Comparison of ENCODE assay signal across 27 cellular contexts in genomic region chr10:34111179-34111578, GRCh38.
"Had no signal": no experiment of that assay in that cellular context is flagged by ENCODE, and none has a peak within 500 bp of the region (broad histone marks: within the 10 kb centered on the region; RNA-seq: fewer than 3 reads in every experiment).

No MANE protein-coding gene starts in this region.

- H3K27me3 Mint-ChIP-seq: stimulated activated memory B cell treated with anti-CD40 and anti-IgM and Interleukin-4, amounts not matched to agents 10 μg/mL and 1 μg/mL and 100 μg/mL, for 72 hours; stimulated activated naive B cell treated with anti-CD40 and anti-IgM and Interleukin-4, amounts not matched to agents 10 μg/mL and 1 μg/mL and 100 μg/mL, for 72 hours; stimulated activated naive CD8-positive, alpha-beta T cell treated with anti-CD3 and anti-CD28 coated beads, Interleukin-15, Interleukin-2, amounts not matched to agents 100 ng/mL and 50 ng/mL, for 24 hours had no signal

- H3K27ac Mint-ChIP-seq: stimulated activated effector memory CD8-positive, alpha-beta T cell treated with anti-CD3 and anti-CD28 coated beads, Interleukin-12 subunit alpha, Interleukin-12 subunit beta, amount 100 ng/mL, for 72 hours; stimulated activated memory B cell treated with anti-CD40 and anti-IgM and Interleukin-4, amounts not matched to agents 10 μg/mL and 1 μg/mL and 100 μg/mL, for 72 hours; stimulated activated naive B cell treated with anti-CD40 and anti-IgM and Interleukin-4, amounts not matched to agents 10 μg/mL and 1 μg/mL and 100 μg/mL, for 72 hours; stimulated activated naive CD8-positive, alpha-beta T cell treated with anti-CD3 and anti-CD28 coated beads, Interleukin-15, amount 100 ng/mL, for 72 hours; stimulated activated naive CD8-positive, alpha-beta T cell treated with anti-CD3 and anti-CD28 coated beads, Interleukin-15, Interleukin-2, amounts not matched to agents 100 ng/mL and 50 ng/mL, for 24 hours had no signal

- H3K4me1 Mint-ChIP-seq: stimulated activated effector memory CD8-positive, alpha-beta T cell treated with anti-CD3 and anti-CD28 coated beads, Interleukin-12 subunit alpha, Interleukin-12 subunit beta, amount 100 ng/mL, for 72 hours; stimulated activated memory B cell treated with anti-CD40 and anti-IgM and Interleukin-4, amounts not matched to agents 10 μg/mL and 1 μg/mL and 100 μg/mL, for 72 hours; stimulated activated naive B cell treated with anti-CD40 and anti-IgM and Interleukin-4, amounts not matched to agents 10 μg/mL and 1 μg/mL and 100 μg/mL, for 72 hours; stimulated activated naive CD8-positive, alpha-beta T cell treated with anti-CD3 and anti-CD28 coated beads, Interleukin-15, amount 100 ng/mL, for 72 hours had no signal

- H3K36me3 ChIP-seq: transverse colon, upper lobe of right lung, uterus, vagina had no signal

- H3K27ac ChIP-seq: stomach, suprapubic skin, testis, thoracic aorta, thyroid gland, tibial artery, tibial nerve, transverse colon, upper lobe of left lung, upper lobe of right lung, uterus, vagina had no signal

- H3K4me3 Mint-ChIP-seq: stimulated activated effector memory CD8-positive, alpha-beta T cell treated with anti-CD3 and anti-CD28 coated beads, Interleukin-12 subunit alpha, Interleukin-12 subunit beta, amount 100 ng/mL, for 72 hours; stimulated activated memory B cell treated with anti-CD40 and anti-IgM and Interleukin-4, amounts not matched to agents 10 μg/mL and 1 μg/mL and 100 μg/mL, for 72 hours; stimulated activated naive B cell treated with anti-CD40 and anti-IgM and Interleukin-4, amounts not matched to agents 10 μg/mL and 1 μg/mL and 100 μg/mL, for 72 hours; stimulated activated naive CD8-positive, alpha-beta T cell treated with anti-CD3 and anti-CD28 coated beads, Interleukin-15, amount 100 ng/mL, for 72 hours; stimulated activated naive CD8-positive, alpha-beta T cell treated with anti-CD3 and anti-CD28 coated beads, Interleukin-15, Interleukin-2, amounts not matched to agents 100 ng/mL and 50 ng/mL, for 24 hours had no signal

- ATAC-seq: stimulated activated effector memory CD8-positive, alpha-beta T cell treated with anti-CD3 and anti-CD28 coated beads, Interleukin-12 subunit alpha, Interleukin-12 subunit beta, amount 100 ng/mL, for 72 hours; stimulated activated memory B cell treated with anti-CD40 and anti-IgM and Interleukin-4, amounts not matched to agents 10 μg/mL and 1 μg/mL and 100 μg/mL, for 72 hours; stimulated activated naive B cell treated with anti-CD40 and anti-IgM and Interleukin-4, amounts not matched to agents 10 μg/mL and 1 μg/mL and 100 μg/mL, for 72 hours; stimulated activated naive CD8-positive, alpha-beta T cell treated with anti-CD3 and anti-CD28 coated beads, Interleukin-15, amount 100 ng/mL, for 72 hours; stimulated activated naive CD8-positive, alpha-beta T cell treated with anti-CD3 and anti-CD28 coated beads, Interleukin-15, Interleukin-2, amounts not matched to agents 100 U/mL and 50 U/mL, for 24 hours; upper lobe of right lung had no signal

- H3K9me3 Mint-ChIP-seq: stimulated activated effector memory CD8-positive, alpha-beta T cell treated with anti-CD3 and anti-CD28 coated beads, Interleukin-12 subunit alpha, Interleukin-12 subunit beta, amount 100 ng/mL, for 72 hours; stimulated activated memory B cell treated with anti-CD40 and anti-IgM and Interleukin-4, amounts not matched to agents 10 μg/mL and 1 μg/mL and 100 μg/mL, for 72 hours; stimulated activated naive B cell treated with anti-CD40 and anti-IgM and Interleukin-4, amounts not matched to agents 10 μg/mL and 1 μg/mL and 100 μg/mL, for 72 hours; stimulated activated naive CD8-positive, alpha-beta T cell treated with anti-CD3 and anti-CD28 coated beads, Interleukin-15, amount 100 ng/mL, for 72 hours; stimulated activated naive CD8-positive, alpha-beta T cell treated with anti-CD3 and anti-CD28 coated beads, Interleukin-15, Interleukin-2, amounts not matched to agents 100 ng/mL and 50 ng/mL, for 24 hours had no signal

- H3K36me3 Mint-ChIP-seq: stimulated activated effector memory CD8-positive, alpha-beta T cell treated with anti-CD3 and anti-CD28 coated beads, Interleukin-12 subunit alpha, Interleukin-12 subunit beta, amount 100 ng/mL, for 72 hours; stimulated activated memory B cell treated with anti-CD40 and anti-IgM and Interleukin-4, amounts not matched to agents 10 μg/mL and 1 μg/mL and 100 μg/mL, for 72 hours; stimulated activated naive B cell treated with anti-CD40 and anti-IgM and Interleukin-4, amounts not matched to agents 10 μg/mL and 1 μg/mL and 100 μg/mL, for 72 hours had no signal

- H3K4me1 ChIP-seq: testis, tibial nerve, transverse colon, upper lobe of left lung, upper lobe of right lung, uterus had no signal

- H3K9me3 ChIP-seq: stomach, suprapubic skin, testis, thoracic aorta, thyroid gland, tibial artery, tibial nerve, transverse colon, upper lobe of left lung, upper lobe of right lung, uterus, vagina had no signal

- H3K27me3 ChIP-seq: stomach, suprapubic skin, testis, thyroid gland, tibial artery, tibial nerve, transverse colon, upper lobe of left lung, upper lobe of right lung, uterus, vagina had no signal

- H3K4me3 ChIP-seq: stomach, suprapubic skin, testis, thoracic aorta, thyroid gland, tibial artery, tibial nerve, transverse colon, upper lobe of left lung, upper lobe of right lung, uterus, vagina had no signal

- DNase-seq: stimulated activated CD4-positive, alpha-beta T cell treated with anti-CD3 and anti-CD28 coated beads, Interleukin-2, amount 100 ng/mL, for 48 hours; stimulated activated CD4-positive, alpha-beta T cell treated with anti-CD3 and anti-CD28 coated beads, Interleukin-4, amount 100 ng/mL, for 1 hour; stimulated activated CD4-positive, alpha-beta T cell treated with anti-CD3 and anti-CD28 coated beads, Interleukin-4, amount 100 ng/mL, for 24 hours; stimulated activated CD4-positive, alpha-beta T cell treated with anti-CD3 and anti-CD28 coated beads, Interleukin-4, amount 100 ng/mL, for 4 hours; stimulated activated CD8-positive, alpha-beta memory T cell treated with anti-CD3 and anti-CD28 coated beads, Interleukin-4, amount 100 ng/mL, for 48 hours; stimulated activated naive B cell treated with anti-CD40 and anti-IgM and Interleukin-4, amounts not matched to agents 10 μg/mL and 1 μg/mL and 100 μg/mL, for 72 hours; stimulated activated naive CD4-positive, alpha-beta T cell; stimulated activated naive CD4-positive, alpha-beta T cell treated with Interleukin-2 at 50 U/mL for 16 hours; stimulated activated naive CD8-positive, alpha-beta T cell treated with anti-CD3 and anti-CD28 coated beads, Interleukin-15, amount 100 ng/mL, for 72 hours; stimulated activated naive CD8-positive, alpha-beta T cell treated with anti-CD3 and anti-CD28 coated beads, Interleukin-15, Interleukin-2, amounts not matched to agents 100 U/mL and 50 U/mL, for 24 hours; stomach; substantia nigra; testis; thyroid gland; tibial artery; transverse colon; trophoblast cell; upper lobe of left lung; upper lobe of right lung; uterus had no signal
